ENCODE assay signal across 17 cellular contexts in the genomic region with DNA sequence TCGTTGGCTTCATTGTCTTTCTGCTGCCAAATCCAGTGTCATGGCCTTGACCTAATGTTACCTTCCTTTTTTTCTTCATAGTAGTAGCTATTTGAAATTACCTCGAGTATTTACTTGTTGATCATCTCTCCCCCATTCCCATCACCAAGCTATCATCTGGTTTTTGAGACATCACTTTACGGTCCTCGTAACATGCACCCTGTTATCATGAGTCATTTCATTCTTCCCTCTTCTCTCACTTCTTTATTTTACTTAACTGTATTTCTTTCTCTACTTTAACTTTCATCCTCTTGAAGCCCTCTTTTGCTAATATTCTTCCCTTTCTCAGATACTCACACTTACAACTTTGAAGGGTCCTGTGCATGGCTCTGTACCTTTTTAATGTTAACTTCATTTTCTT. TPM values are rescaled to one million over a fixed set of nuclear protein-coding genes. Genes with fewer than 3 reads are reported as not detected.
DNase-seq lines count a peak whose midpoint lies in the region; ATAC-seq and TF ChIP-seq lines count a peak whose summit lies in the region.
"Had no signal": no experiment of that assay in that cellular context is flagged by ENCODE, and none has a peak within 500 bp of the region (broad histone marks: within the 10 kb centered on the region; RNA-seq: fewer than 3 reads in every experiment).

No MANE protein-coding gene starts in this region.

- intact Hi-C loops in prostate gland (cut with DNase I) (no loop called here), right lobe of liver (cut with DNase I) (no loop called here)

- 94% methylated on average over 4 of the region's 4 CpGs for WGBS in prostate gland
- 54% methylated on average over 4 of the region's 4 CpGs for WGBS in right lobe of liver (ENCODE audit: insufficient coverage, low coverage, low lambda C conversion rate, missing lambda C conversion rate)

- ATAC-seq in GM18868 (IDR thresholded peaks at IDR 0.05; ENCODE audit: unreplicated experiment): peak; percentile 60
- ATAC-seq in HG02884 (IDR thresholded peaks at IDR 0.05; ENCODE audit: unreplicated experiment): peak; percentile 65
- ATAC-seq in right lobe of liver: no peak
- ATAC-seq: Panc1 had no signal

- H3K27me3 Mint-ChIP-seq in activated T-cell treated with anti-CD3 and anti-CD28 coated beads, Interleukin-2, amount 50 U/mL, for 24 hours: no peaks in the 10 kb centered on the region
- no peaks in the 10 kb centered on the region for H3K27me3 Mint-ChIP-seq in nephron progenitor cell (ENCODE audit: low read depth, poor library complexity)
- H3K27me3 Mint-ChIP-seq: CD4-positive, alpha-beta T cell; IgD-negative memory B cell had no signal

- peaks cover 90% of the 10 kb centered on the region for H3K36me3 Mint-ChIP-seq in activated T-cell treated with anti-CD3 and anti-CD28 coated beads, Interleukin-2, amount 50 U/mL, for 24 hours (ENCODE audit: low read depth)
- peaks cover 57% of the 10 kb centered on the region for H3K36me3 Mint-ChIP-seq in nephron progenitor cell (ENCODE audit: low read depth)

- no peaks in the 10 kb centered on the region for H3K27me3 ChIP-seq in prostate gland (replicated peaks; ENCODE audit: insufficient read depth)
- H3K27me3 ChIP-seq in right lobe of liver: no peaks in the 10 kb centered on the region

- no peaks in the 10 kb centered on the region for H3K4me1 ChIP-seq in prostate gland (replicated peaks)
- H3K4me1 ChIP-seq in right lobe of liver: peaks cover 0 to 11% (median 3%) of the 10 kb centered on the region in 4 donors

- TF ChIP-seq POLR2A in prostate gland (IDR thresholded peaks at IDR 0.05): no peak
- no peak for TF ChIP-seq POLR2A in right lobe of liver (IDR thresholded peaks at IDR 0.05)

- H3K4me3 ChIP-seq in prostate gland: no peak overlapping the region
- H3K4me3 ChIP-seq in right lobe of liver: no peak overlapping the region

- no peaks in the 10 kb centered on the region for H3K9me3 ChIP-seq in prostate gland
- H3K9me3 ChIP-seq in right lobe of liver: no peaks in the 10 kb centered on the region

- H3K27ac ChIP-seq in prostate gland (no peak overlapping the region), right lobe of liver (no peak overlapping the region)

- no peak overlapping the region for H3K4me3 Mint-ChIP-seq in activated T-cell treated with anti-CD3 and anti-CD28 coated beads, Interleukin-2, amount 50 U/mL, for 24 hours
- no peak overlapping the region for H3K4me3 Mint-ChIP-seq in nephron progenitor cell
- H3K4me3 Mint-ChIP-seq: CD4-positive, alpha-beta T cell; IgD-negative memory B cell had no signal

- H3K9me3 Mint-ChIP-seq in activated T-cell treated with anti-CD3 and anti-CD28 coated beads, Interleukin-2, amount 50 U/mL, for 24 hours: no peaks in the 10 kb centered on the region
- H3K9me3 Mint-ChIP-seq in nephron progenitor cell: no peaks in the 10 kb centered on the region
- H3K9me3 Mint-ChIP-seq: CD4-positive, alpha-beta T cell; IgD-negative memory B cell had no signal

- no peak for DNase-seq in activated T-cell treated with anti-CD3 and anti-CD28 coated beads, Interleukin-2, amount 50 U/mL, for 24 hours
- no peak for DNase-seq in activated T-cell treated with anti-CD3 and anti-CD28 coated beads, Interleukin-2, amount 50 U/mL, for 48 hours
- DNase-seq in nephron progenitor cell: no peak
- DNase-seq in prostate gland (ENCODE audit: low spot score): no peak
- no peak for DNase-seq in right lobe of liver
- DNase-seq: Calu3; CD4-positive, alpha-beta T cell; H7; NCI-H1930; NCI-H2171; NCI-H446 treated with DMSO at 0.1 percent for 48 hours; NCI-H748 treated with DMSO at 0.1 percent for 48 hours; Right ventricle myocardium superior had no signal

- TF ChIP-seq CTCF in nephron progenitor cell (IDR thresholded peaks at IDR 0.05) (no peak), prostate gland (IDR thresholded peaks at IDR 0.05) (no peak), right lobe of liver (IDR thresholded peaks at IDR 0.05) (no peak)

- no peaks in the 10 kb centered on the region for H3K36me3 ChIP-seq in prostate gland
- H3K36me3 ChIP-seq in right lobe of liver: peaks cover 0 to 78% (median 26%) of the 10 kb centered on the region in 4 donors

- H3K27ac Mint-ChIP-seq in activated T-cell treated with anti-CD3 and anti-CD28 coated beads, Interleukin-2, amount 50 U/mL, for 24 hours: peak overlapping the region; percentile 2
- H3K27ac Mint-ChIP-seq in nephron progenitor cell: peak overlapping the region; percentile 31
- H3K27ac Mint-ChIP-seq: CD4-positive, alpha-beta T cell had no signal

- no peaks in the 10 kb centered on the region for H3K4me1 Mint-ChIP-seq in activated T-cell treated with anti-CD3 and anti-CD28 coated beads, Interleukin-2, amount 50 U/mL, for 24 hours (ENCODE audit: low read depth)
- no peaks in the 10 kb centered on the region for H3K4me1 Mint-ChIP-seq in nephron progenitor cell

RNA-seq across cellular contexts. Expression of a gene that starts 31.8 kb away (rescaled TPM):
- 10 to 100 TPM; 31.4 to 31.8 TPM for total RNA-seq in prostate gland
- total RNA-seq in right lobe of liver: 10 to 100 TPM; 18.4 to 35.3 (median 28.4) TPM

Comparison
In these comparisons a context has a peak if more than half of its experiments do, and no peak if none do; other contexts are left out.
1. ATAC-seq: peak in GM18868 (single experiment) and HG02884 (single experiment); none in right lobe of liver (0 of 4).